In genomic region chr1:145281728-145282663, GRCh38 we compare ENCODE assay signal across 10 cellular contexts. TPM values are rescaled to one million over a fixed set of nuclear protein-coding genes. Genes with fewer than 3 reads are reported as not detected.
DNase-seq lines count a peak whose midpoint lies in the region; ATAC-seq and TF ChIP-seq lines count a peak whose summit lies in the region.
"Not testable (repeated sequence)": the region's sequence is repeated elsewhere in the genome, so short reads cannot be mapped to it uniquely, and the experiment has no call there.
"Had no signal": no experiment of that assay in that cellular context is flagged by ENCODE, and none has a peak within 500 bp of the region (broad histone marks: within the 10 kb centered on the region; RNA-seq: fewer than 3 reads in every experiment).

No MANE protein-coding gene starts in this region.

- not testable (repeated sequence) for TF ChIP-seq CTCF in AG10803 (conservative IDR thresholded peaks at IDR 0.05; ENCODE audit: low read length); epithelial cell of esophagus (IDR thresholded peaks at IDR 0.05; ENCODE audit: insufficient read depth, low read depth, low read length, missing control alignments)

- H3K4me3 ChIP-seq in AG10803 (ENCODE audit: low read length) (peak overlapping the region; percentile 73), epithelial cell of esophagus (ENCODE audit: low read length) (peak overlapping the region; percentile 53)

- H3K4me1 Mint-ChIP-seq in activated T-helper 2 cell treated with anti-CD3 and anti-CD28 coated beads, Interferon-gamma antibody, Interleukin-2, Interleukin-4, amounts not matched to agents 10 μg/mL and 5 μg/mL and 100 μg/mL, durations not matched to agents 14 hours and 24 hours and 36 hours (ENCODE audit: low read depth); memory B cell: not testable (repeated sequence)

- peak overlapping the region; percentile 82 for H3K4me3 Mint-ChIP-seq in activated T-helper 2 cell treated with anti-CD3 and anti-CD28 coated beads, Interferon-gamma antibody, Interleukin-2, Interleukin-4, amounts not matched to agents 10 μg/mL and 5 μg/mL and 100 μg/mL, durations not matched to agents 14 hours and 24 hours and 36 hours (ENCODE audit: low read depth)
- H3K4me3 Mint-ChIP-seq in memory B cell = peak overlapping the region; percentile 94

- ATAC-seq in GM21390 (IDR thresholded peaks at IDR 0.05; ENCODE audit: unreplicated experiment) (peak; percentile 17), HG03280 (IDR thresholded peaks at IDR 0.05; ENCODE audit: unreplicated experiment) (peak; percentile 19)
- ATAC-seq in memory B cell (ENCODE audit: low read depth) = not testable (repeated sequence)

- H3K27me3 Mint-ChIP-seq in activated T-helper 2 cell treated with anti-CD3 and anti-CD28 coated beads, Interferon-gamma antibody, Interleukin-2, Interleukin-4, amounts not matched to agents 10 μg/mL and 5 μg/mL and 100 μg/mL, durations not matched to agents 14 hours and 24 hours and 36 hours (ENCODE audit: low read depth); memory B cell: not testable (repeated sequence)

- H3K9me3 Mint-ChIP-seq in activated T-helper 2 cell treated with anti-CD3 and anti-CD28 coated beads, Interferon-gamma antibody, Interleukin-2, Interleukin-4, amounts not matched to agents 10 μg/mL and 5 μg/mL and 100 μg/mL, durations not matched to agents 14 hours and 24 hours and 36 hours; memory B cell: not testable (repeated sequence)

- DNase-seq in AG10803 (ENCODE audit: low read depth); epithelial cell of esophagus (ENCODE audit: low read depth); memory B cell (ENCODE audit: low spot score in 2 of 2): not testable (repeated sequence)
- DNase-seq in T follicular helper cell (ENCODE audit: low read depth) = peak; percentile 22
- DNase-seq in activated T-helper 2 cell treated with anti-CD3 and anti-CD28 coated beads, Interferon-gamma antibody, Interleukin-2, Interleukin-4, amounts not matched to agents 10 μg/mL and 5 μg/mL and 100 μg/mL, durations not matched to agents 14 hours and 24 hours and 36 hours (ENCODE audit: low spot score) = peak; percentile 30
- DNase-seq in stimulated activated CD4-positive, alpha-beta T cell treated with anti-CD3 and anti-CD28 coated beads, Interleukin-12 subunit alpha, Interleukin-12 subunit beta, amount 100 ng/mL, for 24 hours (ENCODE audit: low read depth in 2 of 2) = peak; percentile 0 to 11

- intact Hi-C loops in activated T-helper 2 cell treated with anti-CD3 and anti-CD28 coated beads, Interferon-gamma antibody, Interleukin-2, Interleukin-4, amounts not matched to agents 10 μg/mL and 5 μg/mL and 100 μg/mL, durations not matched to agents 14 hours and 24 hours and 36 hours (cut with micrococcal nuclease) = not testable (repeated sequence)

- not testable (repeated sequence) for H3K36me3 Mint-ChIP-seq in activated T-helper 2 cell treated with anti-CD3 and anti-CD28 coated beads, Interferon-gamma antibody, Interleukin-2, Interleukin-4, amounts not matched to agents 10 μg/mL and 5 μg/mL and 100 μg/mL, durations not matched to agents 14 hours and 24 hours and 36 hours (ENCODE audit: low read depth); memory B cell

- H3K27ac Mint-ChIP-seq in activated T-helper 2 cell treated with anti-CD3 and anti-CD28 coated beads, Interferon-gamma antibody, Interleukin-2, Interleukin-4, amounts not matched to agents 10 μg/mL and 5 μg/mL and 100 μg/mL, durations not matched to agents 14 hours and 24 hours and 36 hours = peak overlapping the region; percentile 96
- peak overlapping the region; percentile 99 for H3K27ac Mint-ChIP-seq in memory B cell

RNA-seq across cellular contexts. Expression of gene PPIAL4D, which starts 40.0 kb away (rescaled TPM):
- not detected in 2 replicates for total RNA-seq in activated T-helper 2 cell treated with anti-CD3 and anti-CD28 coated beads, Interferon-gamma antibody, Interleukin-2, Interleukin-4, amounts not matched to agents 10 μg/mL and 5 μg/mL and 100 μg/mL, durations not matched to agents 14 hours and 24 hours and 36 hours
- total RNA-seq: cardiac septum; T-helper 1 cell treated with Interleukin-12 subunit alpha and Interleukin-12 subunit beta and Interleukin-4 antibody, amounts not matched to agents 30 ng/mL and 1 ng/mL, for 36 hours had no signal
